In genomic region chr18:75203456-75204261, GRCh38 we compare ENCODE assay signal across 10 cellular contexts. TPM values are rescaled to one million over a fixed set of nuclear protein-coding genes. Genes with fewer than 3 reads are reported as not detected.
DNase-seq lines count a peak whose midpoint lies in the region; ATAC-seq and TF ChIP-seq lines count a peak whose summit lies in the region.
"Had no signal": no experiment of that assay in that cellular context is flagged by ENCODE, and none has a peak within 500 bp of the region (broad histone marks: within the 10 kb centered on the region; RNA-seq: fewer than 3 reads in every experiment).

No MANE protein-coding gene starts in this region.

- H3K36me3 ChIP-seq in RWPE2 (ENCODE audit: low read depth): peaks cover 26% of the 10 kb centered on the region
- H3K36me3 ChIP-seq in ovary: no peaks in the 10 kb centered on the region

- no peak for TF ChIP-seq CTCF in AG10803 (conservative IDR thresholded peaks at IDR 0.05; ENCODE audit: low read length)
- no peak for TF ChIP-seq CTCF in RWPE2 (IDR thresholded peaks at IDR 0.05; ENCODE audit: poor library complexity, severe bottlenecking)
- TF ChIP-seq CTCF in foreskin fibroblast (IDR thresholded peaks at IDR 0.05; ENCODE audit: low read depth, low read length): no peak
- TF ChIP-seq CTCF in ovary (IDR thresholded peaks at IDR 0.05): no peak

- no peak for TF ChIP-seq EP300 in ovary (IDR thresholded peaks at IDR 0.05)

- H3K4me1 ChIP-seq in RWPE2 (ENCODE audit: insufficient read depth, poor library complexity, severe bottlenecking) (peaks cover 10% of the 10 kb centered on the region), ovary (ENCODE audit: insufficient read depth) (peaks cover 4% of the 10 kb centered on the region)

- no peak for DNase-seq in AG10803 (ENCODE audit: low read depth)
- no peak for DNase-seq in RWPE2 (ENCODE audit: low spot score)
- DNase-seq in foreskin fibroblast: peak in 1 of 2 donors; percentile 80
- peak in 4 of 5 donors; percentile 41 to 70 (median 68) for DNase-seq in ovary
- DNase-seq in hippocampal formation (lab: John Stamatoyannopoulos, UW): no peak
- no peak for DNase-seq in SKM-1 treated with dmso at 0.1 percent for 144 hours (lab: John Stamatoyannopoulos, UW; ENCODE audit: unreplicated experiment)
- DNase-seq: CD4-positive, CD25-positive, alpha-beta regulatory T cell; T-helper 1 cell had no signal

- H3K9me3 ChIP-seq in RWPE2 (ENCODE audit: severe bottlenecking) (no peaks in the 10 kb centered on the region), ovary (no peaks in the 10 kb centered on the region)

- intact Hi-C loops in ovary (cut with DNase I): loop anchor here in 1 of 4 donors (5.0 to 10.0 kb wide), 3 partner anchors 271 to 1144 kb away; no protein-coding TSS in a partner anchor

- H3K27ac ChIP-seq in RWPE2 (ENCODE audit: poor library complexity, severe bottlenecking) (no peak overlapping the region), ovary (peak overlapping the region; percentile 60 to 99)

- peak overlapping the region; percentile 39 for H3K4me3 ChIP-seq in AG10803 (ENCODE audit: low read length)
- peak overlapping the region; percentile 15 for H3K4me3 ChIP-seq in RWPE2 (ENCODE audit: severe bottlenecking)
- H3K4me3 ChIP-seq in foreskin fibroblast (ENCODE audit: low read depth in 1 of 2, low read length in 2 of 2): peak overlapping the region; percentile 75 to 98
- peak overlapping the region; percentile 40 for H3K4me3 ChIP-seq in ovary

- no peaks in the 10 kb centered on the region for H3K27me3 ChIP-seq in RWPE2 (ENCODE audit: insufficient read depth, poor library complexity, severe bottlenecking)
- no peaks in the 10 kb centered on the region for H3K27me3 ChIP-seq in ovary

- WGBS in ovary, 3 donors: 13 to 34% (median 14%) methylated on average over 23 of the region's 23 CpGs

- no peak for TF ChIP-seq POLR2A in ovary (IDR thresholded peaks at IDR 0.05)

- ATAC-seq in RWPE2 (ENCODE audit: low read depth) (no peak), GM18873 (IDR thresholded peaks at IDR 0.05; ENCODE audit: low FRiP score, unreplicated experiment) (no peak), GM21825 (IDR thresholded peaks at IDR 0.05; ENCODE audit: unreplicated experiment) (no peak)

RNA-seq across cellular contexts. Expression of gene PTGR3, which starts 5.3 kb away (rescaled TPM):
- 10 to 100 TPM; 15.4 to 55.7 (median 32.6) TPM for total RNA-seq in ovary
- polyA plus RNA-seq in ovary: 10 to 100 TPM; 19.8 to 28.4 TPM

RNA-seq across cellular contexts. Expression of gene TSHZ1, which starts 6.9 kb away (rescaled TPM):
- 100 to 1,000 TPM in 1 of 7 donors, 10 to 100 TPM in 6; 28.5 to 109 (median 69.0) TPM for total RNA-seq in ovary
- polyA plus RNA-seq in ovary: 10 to 100 TPM; 27.9 to 51.8 TPM

Comparison
In these comparisons a context has a peak if more than half of its experiments do, and no peak if none do; other contexts are left out.
1. DNase-seq: peak in ovary (4 of 5); none in AG10803 (single experiment), RWPE2 (single experiment), hippocampal formation (0 of 2) and SKM-1 treated with dmso at 0.1 percent for 144 hours (single experiment).
2. H3K4me3 ChIP-seq: peak in every context shown above with its lines; median percentile 86 in foreskin fibroblast; 40 in ovary; 39 in AG10803; 15 in RWPE2.